In the genomic region with DNA sequence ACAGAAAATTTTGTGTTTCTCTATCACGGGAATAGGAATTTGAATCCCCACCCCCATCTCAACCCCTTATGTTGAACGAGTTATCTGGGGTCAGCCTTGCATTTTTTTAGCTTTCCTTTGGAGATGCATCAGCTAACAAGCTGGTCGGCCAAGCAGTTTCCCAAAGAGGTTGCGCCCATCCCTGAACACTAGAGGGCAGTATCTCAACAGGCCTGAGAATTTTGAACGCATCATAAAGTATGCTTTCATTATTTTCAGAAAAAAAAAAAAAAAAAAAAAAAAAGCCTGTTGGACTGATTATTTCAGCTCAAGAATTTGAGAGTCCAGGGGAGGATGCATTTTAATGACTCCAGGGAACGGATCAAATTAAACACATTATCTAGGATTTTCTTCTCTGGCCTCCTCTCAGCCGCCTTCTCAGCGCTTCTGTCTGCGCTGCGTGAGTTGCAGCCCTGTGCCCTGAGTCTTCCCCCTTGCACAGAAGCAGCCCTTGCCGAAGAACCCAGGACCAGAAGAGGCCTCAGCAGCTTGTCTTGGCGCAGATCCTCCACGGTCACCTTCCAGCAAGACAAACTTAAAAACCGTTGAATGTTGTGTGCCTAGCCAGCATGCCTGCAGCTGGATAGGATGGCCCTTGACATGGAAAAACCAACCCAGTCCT, we compare ENCODE assay signal across 8 cellular contexts.
DNase-seq lines count a peak whose midpoint lies in the region; ATAC-seq lines count a peak whose summit lies in the region.

No MANE protein-coding gene starts in this region.

- H3K4me3 Mint-ChIP-seq in CD8-positive, alpha-beta memory T cell = no peak overlapping the region
- no peak overlapping the region for H3K4me3 Mint-ChIP-seq in naive thymus-derived CD8-positive, alpha-beta T cell
- H3K4me3 Mint-ChIP-seq in stimulated activated naive CD8-positive, alpha-beta T cell treated with anti-CD3 and anti-CD28 coated beads, Interleukin-15, amount 100 ng/mL, for 72 hours = no peak overlapping the region

- H3K27me3 ChIP-seq in CD8-positive, alpha-beta memory T cell (ENCODE audit: insufficient read depth, low read length, poor library complexity, severe bottlenecking) = no peaks in the 10 kb centered on the region
- no peaks in the 10 kb centered on the region for H3K27me3 ChIP-seq in H7 (ENCODE audit: control insufficient read depth, insufficient read depth, low read length)

- H3K4me3 ChIP-seq in CD8-positive, alpha-beta memory T cell (ENCODE audit: low read length) = no peak overlapping the region
- no peak overlapping the region for H3K4me3 ChIP-seq in H7 (ENCODE audit: insufficient read depth, low read depth, low read length)

- no peaks in the 10 kb centered on the region for H3K9me3 ChIP-seq in CD8-positive, alpha-beta memory T cell (ENCODE audit: low read length)

- H3K27ac Mint-ChIP-seq in CD8-positive, alpha-beta memory T cell = no peak overlapping the region
- H3K27ac Mint-ChIP-seq in naive thymus-derived CD8-positive, alpha-beta T cell = no peak overlapping the region
- H3K27ac Mint-ChIP-seq in stimulated activated naive CD8-positive, alpha-beta T cell treated with anti-CD3 and anti-CD28 coated beads, Interleukin-15, amount 100 ng/mL, for 72 hours = no peak overlapping the region

- no peaks in the 10 kb centered on the region for H3K36me3 Mint-ChIP-seq in CD8-positive, alpha-beta memory T cell
- H3K36me3 Mint-ChIP-seq in naive thymus-derived CD8-positive, alpha-beta T cell = no peaks in the 10 kb centered on the region

- H3K9me3 Mint-ChIP-seq in CD8-positive, alpha-beta memory T cell = no peaks in the 10 kb centered on the region
- no peaks in the 10 kb centered on the region for H3K9me3 Mint-ChIP-seq in naive thymus-derived CD8-positive, alpha-beta T cell
- no peaks in the 10 kb centered on the region for H3K9me3 Mint-ChIP-seq in stimulated activated naive CD8-positive, alpha-beta T cell treated with anti-CD3 and anti-CD28 coated beads, Interleukin-15, amount 100 ng/mL, for 72 hours

- H3K27me3 Mint-ChIP-seq in CD8-positive, alpha-beta memory T cell = peaks cover 8% of the 10 kb centered on the region in 2 donors
- H3K27me3 Mint-ChIP-seq in naive thymus-derived CD8-positive, alpha-beta T cell = peaks cover 0 to 14% (median 6%) of the 10 kb centered on the region in 5 donors
- peaks cover 22% of the 10 kb centered on the region for H3K27me3 Mint-ChIP-seq in stimulated activated naive CD8-positive, alpha-beta T cell treated with anti-CD3 and anti-CD28 coated beads, Interleukin-15, amount 100 ng/mL, for 72 hours

- H3K27ac ChIP-seq in CD8-positive, alpha-beta memory T cell (ENCODE audit: low read depth, low read length) = no peak overlapping the region

- POLR2A ChIA-PET in CD8-positive, alpha-beta memory T cell (lab: Charles Lee) = interaction anchor here (1.0 kb wide), 1 partner anchor 17 kb away, joined by 3 read pairs; no protein-coding TSS in a partner anchor
- POLR2A ChIA-PET in naive thymus-derived CD8-positive, alpha-beta T cell (lab: Charles Lee) = interaction anchor here (0.6 kb wide), 1 partner anchor 95 kb away, joined by 4 read pairs; no protein-coding TSS in a partner anchor

- DNase-seq in CD8-positive, alpha-beta memory T cell = peak; percentile 32 to 69 (median 39)
- DNase-seq in H7 (peak; percentile 54), NCI-H524 treated with DMSO at 0.1 percent for 48 hours (lab: John Stamatoyannopoulos, UW) (peak; percentile 38), activated T-cell treated with anti-CD3 and anti-CD28 coated beads for 1 hour (ENCODE audit: low read depth) (peak; percentile 23)
- peak in 9 of 10 donors; percentile 11 to 67 (median 45) for DNase-seq in naive thymus-derived CD8-positive, alpha-beta T cell
- peak; percentile 55 to 65 for DNase-seq in stimulated activated naive CD8-positive, alpha-beta T cell treated with anti-CD3 and anti-CD28 coated beads, Interleukin-15, amount 100 ng/mL, for 72 hours

- ATAC-seq in esophagus mucosa (peak; percentile 65), HG03432 (IDR thresholded peaks at IDR 0.05; ENCODE audit: unreplicated experiment) (no peak)
- peak; percentile 55 to 57 for ATAC-seq in naive thymus-derived CD8-positive, alpha-beta T cell
- ATAC-seq in stimulated activated naive CD8-positive, alpha-beta T cell treated with anti-CD3 and anti-CD28 coated beads, Interleukin-15, amount 100 ng/mL, for 72 hours = peak; percentile 66

- H3K4me1 ChIP-seq in CD8-positive, alpha-beta memory T cell (ENCODE audit: insufficient read depth, low read length) = no peaks in the 10 kb centered on the region

- CTCF ChIA-PET in CD8-positive, alpha-beta memory T cell (lab: Charles Lee) = interaction anchor here (0.6 to 3.2 kb wide), 25 partner anchors 8 to 442 kb away, joined by 3 to 24 read pairs (median 3); a partner anchor contains a TSS

- H3K4me1 Mint-ChIP-seq in CD8-positive, alpha-beta memory T cell = peaks cover 7 to 9% (median 9%) of the 10 kb centered on the region in 3 donors
- peaks cover 0 to 14% (median 0%) of the 10 kb centered on the region in 4 donors for H3K4me1 Mint-ChIP-seq in naive thymus-derived CD8-positive, alpha-beta T cell
- peaks cover 11% of the 10 kb centered on the region for H3K4me1 Mint-ChIP-seq in stimulated activated naive CD8-positive, alpha-beta T cell treated with anti-CD3 and anti-CD28 coated beads, Interleukin-15, amount 100 ng/mL, for 72 hours

- H3K36me3 ChIP-seq in CD8-positive, alpha-beta memory T cell (ENCODE audit: insufficient read depth, low read length) = no peaks in the 10 kb centered on the region
- H3K36me3 ChIP-seq in H7 (replicated peaks; ENCODE audit: control insufficient read depth, insufficient read depth, low read length) = no peaks in the 10 kb centered on the region
